1 cellular context compared by ENCODE assay signal in the genomic region with DNA sequence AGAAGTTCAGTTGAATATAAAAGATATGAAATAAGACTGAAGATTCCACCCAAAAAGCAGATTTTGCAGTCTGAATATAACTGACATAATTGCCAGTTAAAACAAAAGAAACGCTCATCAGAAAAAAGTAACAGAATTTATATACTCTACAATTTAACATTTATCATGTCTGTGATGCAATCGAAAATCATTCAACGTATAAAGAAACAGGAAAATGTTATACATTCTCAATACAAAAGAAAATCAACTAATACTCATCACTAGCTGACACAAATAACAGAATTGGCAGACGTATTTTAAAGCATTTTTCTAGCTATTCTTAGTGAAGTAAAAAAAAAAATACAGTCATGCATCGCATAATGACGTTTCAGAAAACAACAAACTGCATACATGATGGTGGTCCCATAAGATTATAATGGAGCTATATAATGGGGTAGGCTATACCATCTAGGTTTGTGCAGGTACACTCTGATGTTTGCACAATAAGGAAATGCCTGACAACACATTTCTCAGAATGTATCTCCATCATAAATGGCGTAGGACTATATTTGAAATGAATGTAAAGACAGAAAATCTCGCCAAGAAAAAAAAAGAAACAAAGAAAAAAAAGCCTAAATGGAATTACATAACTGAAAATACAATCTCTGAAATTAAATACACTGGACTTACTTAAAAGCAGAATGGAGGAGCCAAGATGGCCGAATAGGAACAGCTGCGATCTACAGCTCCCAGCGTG.
TF ChIP-seq lines count a peak whose summit lies in the region.

No MANE protein-coding gene starts in this region.

TF ChIP-seq in GM23338, 12 proteins besides CTCF, POLR2A, EP300 and RAD21 (continued from another document):
- TF ChIP-seq, protein P1, sequence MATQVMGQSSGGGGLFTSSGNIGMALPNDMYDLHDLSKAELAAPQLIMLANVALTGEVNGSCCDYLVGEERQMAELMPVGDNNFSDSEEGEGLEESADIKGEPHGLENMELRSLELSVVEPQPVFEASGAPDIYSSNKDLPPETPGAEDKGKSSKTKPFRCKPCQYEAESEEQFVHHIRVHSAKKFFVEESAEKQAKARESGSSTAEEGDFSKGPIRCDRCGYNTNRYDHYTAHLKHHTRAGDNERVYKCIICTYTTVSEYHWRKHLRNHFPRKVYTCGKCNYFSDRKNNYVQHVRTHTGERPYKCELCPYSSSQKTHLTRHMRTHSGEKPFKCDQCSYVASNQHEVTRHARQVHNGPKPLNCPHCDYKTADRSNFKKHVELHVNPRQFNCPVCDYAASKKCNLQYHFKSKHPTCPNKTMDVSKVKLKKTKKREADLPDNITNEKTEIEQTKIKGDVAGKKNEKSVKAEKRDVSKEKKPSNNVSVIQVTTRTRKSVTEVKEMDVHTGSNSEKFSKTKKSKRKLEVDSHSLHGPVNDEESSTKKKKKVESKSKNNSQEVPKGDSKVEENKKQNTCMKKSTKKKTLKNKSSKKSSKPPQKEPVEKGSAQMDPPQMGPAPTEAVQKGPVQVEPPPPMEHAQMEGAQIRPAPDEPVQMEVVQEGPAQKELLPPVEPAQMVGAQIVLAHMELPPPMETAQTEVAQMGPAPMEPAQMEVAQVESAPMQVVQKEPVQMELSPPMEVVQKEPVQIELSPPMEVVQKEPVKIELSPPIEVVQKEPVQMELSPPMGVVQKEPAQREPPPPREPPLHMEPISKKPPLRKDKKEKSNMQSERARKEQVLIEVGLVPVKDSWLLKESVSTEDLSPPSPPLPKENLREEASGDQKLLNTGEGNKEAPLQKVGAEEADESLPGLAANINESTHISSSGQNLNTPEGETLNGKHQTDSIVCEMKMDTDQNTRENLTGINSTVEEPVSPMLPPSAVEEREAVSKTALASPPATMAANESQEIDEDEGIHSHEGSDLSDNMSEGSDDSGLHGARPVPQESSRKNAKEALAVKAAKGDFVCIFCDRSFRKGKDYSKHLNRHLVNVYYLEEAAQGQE (IDR thresholded peaks at IDR 0.05; ENCODE audit: unreplicated experiment): no peak
- no peak for TF ChIP-seq ZNF114 (CRISPR knock-in tag; IDR thresholded peaks at IDR 0.05)
- no peak for TF ChIP-seq JUNB (IDR thresholded peaks at IDR 0.05; ENCODE audit: unreplicated experiment)
- no peak for TF ChIP-seq POLR2AphosphoS5 (IDR thresholded peaks at IDR 0.05; ENCODE audit: low read depth)
- TF ChIP-seq NANOG (IDR thresholded peaks at IDR 0.05; ENCODE audit: borderline replicate concordance): no peak
- no peak for TF ChIP-seq CREB1 (CRISPR knock-in tag; IDR thresholded peaks at IDR 0.05; ENCODE audit: low read depth)
- TF ChIP-seq EZH2phosphoT487 (IDR thresholded peaks at IDR 0.05; ENCODE audit: unreplicated experiment): no peak
- TF ChIP-seq, protein P2, sequence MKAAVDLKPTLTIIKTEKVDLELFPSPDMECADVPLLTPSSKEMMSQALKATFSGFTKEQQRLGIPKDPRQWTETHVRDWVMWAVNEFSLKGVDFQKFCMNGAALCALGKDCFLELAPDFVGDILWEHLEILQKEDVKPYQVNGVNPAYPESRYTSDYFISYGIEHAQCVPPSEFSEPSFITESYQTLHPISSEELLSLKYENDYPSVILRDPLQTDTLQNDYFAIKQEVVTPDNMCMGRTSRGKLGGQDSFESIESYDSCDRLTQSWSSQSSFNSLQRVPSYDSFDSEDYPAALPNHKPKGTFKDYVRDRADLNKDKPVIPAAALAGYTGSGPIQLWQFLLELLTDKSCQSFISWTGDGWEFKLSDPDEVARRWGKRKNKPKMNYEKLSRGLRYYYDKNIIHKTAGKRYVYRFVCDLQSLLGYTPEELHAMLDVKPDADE (IDR thresholded peaks at IDR 0.05): no peak
- TF ChIP-seq EZH2 (IDR thresholded peaks at IDR 0.05; ENCODE audit: low read depth, unreplicated experiment): no peak
- TF ChIP-seq, protein P3, sequence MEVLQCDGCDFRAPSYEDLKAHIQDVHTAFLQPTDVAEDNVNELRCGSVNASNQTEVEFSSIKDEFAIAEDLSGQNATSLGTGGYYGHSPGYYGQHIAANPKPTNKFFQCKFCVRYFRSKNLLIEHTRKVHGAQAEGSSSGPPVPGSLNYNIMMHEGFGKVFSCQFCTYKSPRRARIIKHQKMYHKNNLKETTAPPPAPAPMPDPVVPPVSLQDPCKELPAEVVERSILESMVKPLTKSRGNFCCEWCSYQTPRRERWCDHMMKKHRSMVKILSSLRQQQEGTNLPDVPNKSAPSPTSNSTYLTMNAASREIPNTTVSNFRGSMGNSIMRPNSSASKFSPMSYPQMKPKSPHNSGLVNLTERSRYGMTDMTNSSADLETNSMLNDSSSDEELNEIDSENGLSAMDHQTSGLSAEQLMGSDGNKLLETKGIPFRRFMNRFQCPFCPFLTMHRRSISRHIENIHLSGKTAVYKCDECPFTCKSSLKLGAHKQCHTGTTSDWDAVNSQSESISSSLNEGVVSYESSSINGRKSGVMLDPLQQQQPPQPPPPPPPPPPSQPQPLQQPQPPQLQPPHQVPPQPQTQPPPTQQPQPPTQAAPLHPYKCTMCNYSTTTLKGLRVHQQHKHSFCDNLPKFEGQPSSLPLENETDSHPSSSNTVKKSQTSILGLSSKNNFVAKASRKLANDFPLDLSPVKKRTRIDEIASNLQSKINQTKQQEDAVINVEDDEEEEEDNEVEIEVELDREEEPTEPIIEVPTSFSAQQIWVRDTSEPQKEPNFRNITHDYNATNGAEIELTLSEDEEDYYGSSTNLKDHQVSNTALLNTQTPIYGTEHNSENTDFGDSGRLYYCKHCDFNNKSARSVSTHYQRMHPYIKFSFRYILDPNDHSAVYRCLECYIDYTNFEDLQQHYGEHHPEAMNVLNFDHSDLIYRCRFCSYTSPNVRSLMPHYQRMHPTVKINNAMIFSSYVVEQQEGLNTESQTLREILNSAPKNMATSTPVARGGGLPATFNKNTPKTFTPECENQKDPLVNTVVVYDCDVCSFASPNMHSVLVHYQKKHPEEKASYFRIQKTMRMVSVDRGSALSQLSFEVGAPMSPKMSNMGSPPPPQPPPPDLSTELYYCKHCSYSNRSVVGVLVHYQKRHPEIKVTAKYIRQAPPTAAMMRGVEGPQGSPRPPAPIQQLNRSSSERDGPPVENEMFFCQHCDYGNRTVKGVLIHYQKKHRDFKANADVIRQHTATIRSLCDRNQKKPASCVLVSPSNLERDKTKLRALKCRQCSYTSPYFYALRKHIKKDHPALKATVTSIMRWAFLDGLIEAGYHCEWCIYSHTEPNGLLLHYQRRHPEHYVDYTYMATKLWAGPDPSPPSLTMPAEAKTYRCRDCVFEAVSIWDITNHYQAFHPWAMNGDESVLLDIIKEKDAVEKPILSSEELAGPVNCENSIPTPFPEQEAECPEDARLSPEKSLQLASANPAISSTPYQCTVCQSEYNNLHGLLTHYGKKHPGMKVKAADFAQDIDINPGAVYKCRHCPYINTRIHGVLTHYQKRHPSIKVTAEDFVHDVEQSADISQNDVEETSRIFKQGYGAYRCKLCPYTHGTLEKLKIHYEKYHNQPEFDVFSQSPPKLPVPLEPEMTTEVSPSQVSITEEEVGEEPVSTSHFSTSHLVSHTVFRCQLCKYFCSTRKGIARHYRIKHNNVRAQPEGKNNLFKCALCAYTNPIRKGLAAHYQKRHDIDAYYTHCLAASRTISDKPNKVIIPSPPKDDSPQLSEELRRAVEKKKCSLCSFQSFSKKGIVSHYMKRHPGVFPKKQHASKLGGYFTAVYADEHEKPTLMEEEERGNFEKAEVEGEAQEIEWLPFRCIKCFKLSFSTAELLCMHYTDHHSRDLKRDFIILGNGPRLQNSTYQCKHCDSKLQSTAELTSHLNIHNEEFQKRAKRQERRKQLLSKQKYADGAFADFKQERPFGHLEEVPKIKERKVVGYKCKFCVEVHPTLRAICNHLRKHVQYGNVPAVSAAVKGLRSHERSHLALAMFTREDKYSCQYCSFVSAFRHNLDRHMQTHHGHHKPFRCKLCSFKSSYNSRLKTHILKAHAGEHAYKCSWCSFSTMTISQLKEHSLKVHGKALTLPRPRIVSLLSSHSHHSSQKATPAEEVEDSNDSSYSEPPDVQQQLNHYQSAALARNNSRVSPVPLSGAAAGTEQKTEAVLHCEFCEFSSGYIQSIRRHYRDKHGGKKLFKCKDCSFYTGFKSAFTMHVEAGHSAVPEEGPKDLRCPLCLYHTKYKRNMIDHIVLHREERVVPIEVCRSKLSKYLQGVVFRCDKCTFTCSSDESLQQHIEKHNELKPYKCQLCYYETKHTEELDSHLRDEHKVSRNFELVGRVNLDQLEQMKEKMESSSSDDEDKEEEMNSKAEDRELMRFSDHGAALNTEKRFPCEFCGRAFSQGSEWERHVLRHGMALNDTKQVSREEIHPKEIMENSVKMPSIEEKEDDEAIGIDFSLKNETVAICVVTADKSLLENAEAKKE (CRISPR knock-in tag; IDR thresholded peaks at IDR 0.05): no peak
- no peak for TF ChIP-seq ZNF331 (CRISPR knock-in tag; IDR thresholded peaks at IDR 0.05; ENCODE audit: low read depth)
